22 cellular contexts compared by ENCODE assay signal in the genomic region with DNA sequence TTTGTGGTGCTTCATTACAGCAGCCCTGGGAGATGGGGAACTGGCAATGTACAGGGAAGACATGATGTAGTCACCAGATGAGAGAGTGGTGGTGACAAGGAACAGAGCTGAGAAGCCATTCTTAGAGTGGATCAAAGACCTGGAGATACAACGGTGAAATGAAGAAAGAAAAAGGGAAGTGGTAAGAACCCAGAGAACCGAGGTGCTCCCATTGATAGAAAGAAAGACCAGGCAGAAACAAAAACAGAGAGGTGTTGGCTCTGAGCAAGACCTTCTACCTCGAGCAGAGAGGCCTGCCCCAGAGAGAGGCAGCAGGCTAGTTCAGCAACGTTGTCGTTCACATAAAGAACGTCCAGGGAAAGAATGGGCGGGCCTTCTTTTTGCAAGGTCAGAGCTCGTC.
"Had no signal": no experiment of that assay in that cellular context is flagged by ENCODE, and none has a peak within 500 bp of the region (broad histone marks: within the 10 kb centered on the region; RNA-seq: fewer than 3 reads in every experiment).

No MANE protein-coding gene starts in this region.

- DNase-seq: dermis blood vessel endothelial cell; effector memory CD4-positive, alpha-beta T cell; erythroblast; mucosa of descending colon; naive B cell; nucleus accumbens; ovary; posterior cingulate gyrus; right lobe of liver; small intestine; stimulated activated CD4-positive, alpha-beta T cell treated with anti-CD3 and anti-CD28 coated beads, Interleukin-12 subunit alpha, Interleukin-12 subunit beta, amount 100 ng/mL, for 4 hours; stimulated activated CD4-positive, alpha-beta T cell treated with anti-CD3 and anti-CD28 coated beads, Interleukin-1b, Interleukin-23, amount 100 ng/mL, for 48 hours; stimulated activated CD4-positive, alpha-beta T cell treated with anti-CD3 and anti-CD28 coated beads, Interleukin-4, amount 100 ng/mL, for 1 hour; stimulated activated CD8-positive, alpha-beta memory T cell treated with anti-CD3 and anti-CD28 coated beads, Interleukin-4, amount 100 ng/mL, for 48 hours; stimulated activated naive CD4-positive, alpha-beta T cell treated with Interleukin-2 at 50 U/mL for 16 hours; stomach; thyroid gland; trophoblast cell had no signal

- H3K27ac ChIP-seq: coronary artery, ovary, right lobe of liver, stomach, thyroid gland, vagina had no signal

- H3K4me3 ChIP-seq: coronary artery, lung, mucosa of descending colon, ovary, right lobe of liver, stomach, thyroid gland, vagina had no signal

- H3K9me3 ChIP-seq: mucosa of descending colon, ovary, right lobe of liver, stomach, thyroid gland, vagina had no signal

- H3K27me3 ChIP-seq: ovary, right lobe of liver, stomach, thyroid gland, vagina had no signal

- H3K36me3 ChIP-seq: ovary, right lobe of liver, stomach, thyroid gland, vagina had no signal

- ATAC-seq: mucosa of descending colon; natural killer cell treated with Interleukin-12 subunit alpha and Interleukin-12 subunit beta and Interleukin-15 and Interleukin-18, amount 100 ng/mL, for 72 hours; right lobe of liver had no signal

- H3K4me1 ChIP-seq: right lobe of liver, stomach, thyroid gland, vagina had no signal
